9 cellular contexts compared by ENCODE assay signal in the genomic region with DNA sequence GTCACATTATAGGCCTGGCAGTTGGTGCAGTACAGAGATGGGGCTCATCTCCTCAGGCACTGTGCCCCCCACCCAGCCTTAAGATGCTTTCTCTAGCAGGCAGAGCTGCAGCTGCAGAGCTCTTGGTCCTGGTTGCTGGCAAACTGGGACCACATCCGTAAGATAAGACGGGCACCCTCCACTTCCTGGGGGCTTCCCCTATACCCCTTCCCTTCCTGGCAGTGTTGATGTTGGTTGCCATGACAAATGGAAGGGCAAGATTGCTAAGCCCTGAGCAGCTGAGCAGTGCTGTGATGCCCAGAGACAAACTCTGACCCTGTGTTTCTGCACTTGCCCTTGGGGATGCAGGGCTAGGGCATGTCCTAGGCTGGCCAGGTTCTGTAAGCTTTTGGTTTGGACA.
DNase-seq lines count a peak whose midpoint lies in the region; TF ChIP-seq lines count a peak whose summit lies in the region.
"Had no signal": no experiment of that assay in that cellular context is flagged by ENCODE, and none has a peak within 500 bp of the region (broad histone marks: within the 10 kb centered on the region; RNA-seq: fewer than 3 reads in every experiment).

No MANE protein-coding gene starts in this region.

- peaks cover 0 to 66% (median 5%) of the 10 kb centered on the region in 11 experiments; a peak in 10 of 22 replicates for H3K36me3 ChIP-seq in BLaER1 treated with 17β-estradiol and CSF1 and Interleukin-3, amounts not matched to agents 10 nM and 100 nM
- H3K36me3 ChIP-seq in OCI-LY3 (replicated peaks; ENCODE audit: low read depth, low read length): no peaks in the 10 kb centered on the region

- H3K9ac ChIP-seq in BLaER1 treated with 17β-estradiol and CSF1 and Interleukin-3, amounts not matched to agents 10 nM and 100 nM: peak overlapping the region; percentile 79 to 89 (median 85)
- H3K9ac ChIP-seq in OCI-LY3 (ENCODE audit: low read length): no peak overlapping the region

- H3K27me3 Mint-ChIP-seq in activated T-helper 1 cell treated with anti-CD3 and anti-CD28 coated beads, Interleukin-12 subunit alpha, Interleukin-12 subunit beta, Interleukin-2, Interleukin-4 antibody, amounts not matched to agents 30 ng/mL and 10 ng/mL and 1 ng/mL, durations not matched to agents 14 hours and 24 hours and 36 hours (ENCODE audit: insufficient read depth): no peaks in the 10 kb centered on the region
- H3K27me3 Mint-ChIP-seq in nephron (ENCODE audit: low read depth): peaks cover 13% of the 10 kb centered on the region

- H3K4me2 ChIP-seq in BLaER1 treated with 17β-estradiol and CSF1 and Interleukin-3, amounts not matched to agents 10 nM and 100 nM: peak overlapping the region; percentile 89 to 98 (median 95)
- peak overlapping the region; percentile 49 for H3K4me2 ChIP-seq in OCI-LY3 (ENCODE audit: low read length)

- H3K36me3 Mint-ChIP-seq in activated T-helper 1 cell treated with anti-CD3 and anti-CD28 coated beads, Interleukin-12 subunit alpha, Interleukin-12 subunit beta, Interleukin-2, Interleukin-4 antibody, amounts not matched to agents 30 ng/mL and 10 ng/mL and 1 ng/mL, durations not matched to agents 14 hours and 24 hours and 36 hours (ENCODE audit: low read depth): peaks cover 3% of the 10 kb centered on the region
- H3K36me3 Mint-ChIP-seq in nephron (ENCODE audit: low read depth): peaks cover 24% of the 10 kb centered on the region

- H3K4me1 ChIP-seq in BLaER1 treated with 17β-estradiol and CSF1 and Interleukin-3, amounts not matched to agents 10 nM and 100 nM: peaks cover 92 to 98% (median 96%) of the 10 kb centered on the region in 10 experiments
- peaks cover 72% of the 10 kb centered on the region for H3K4me1 ChIP-seq in OCI-LY3 (ENCODE audit: low read length)

- intact Hi-C loops in activated T-helper 1 cell treated with anti-CD3 and anti-CD28 coated beads, Interleukin-12 subunit alpha, Interleukin-12 subunit beta, Interleukin-2, Interleukin-4 antibody, amounts not matched to agents 30 ng/mL and 10 ng/mL and 1 ng/mL, durations not matched to agents 14 hours and 24 hours and 36 hours (cut with micrococcal nuclease): loop anchor here (1.0 to 10.0 kb wide), 5 partner anchors 79 to 591 kb away; partner anchors contain the start of genes EEPD1, HERPUD2 and SEPTIN7

- peak overlapping the region; percentile 74 for H3K4me3 Mint-ChIP-seq in activated T-helper 1 cell treated with anti-CD3 and anti-CD28 coated beads, Interleukin-12 subunit alpha, Interleukin-12 subunit beta, Interleukin-2, Interleukin-4 antibody, amounts not matched to agents 30 ng/mL and 10 ng/mL and 1 ng/mL, durations not matched to agents 14 hours and 24 hours and 36 hours
- H3K4me3 Mint-ChIP-seq in nephron: no peak overlapping the region

- no peaks in the 10 kb centered on the region for H3K9me3 Mint-ChIP-seq in activated T-helper 1 cell treated with anti-CD3 and anti-CD28 coated beads, Interleukin-12 subunit alpha, Interleukin-12 subunit beta, Interleukin-2, Interleukin-4 antibody, amounts not matched to agents 30 ng/mL and 10 ng/mL and 1 ng/mL, durations not matched to agents 14 hours and 24 hours and 36 hours
- no peaks in the 10 kb centered on the region for H3K9me3 Mint-ChIP-seq in nephron

- no peaks in the 10 kb centered on the region for H4K20me1 ChIP-seq in BLaER1 treated with 17β-estradiol and CSF1 and Interleukin-3, amounts not matched to agents 10 nM and 100 nM
- no peaks in the 10 kb centered on the region for H4K20me1 ChIP-seq in OCI-LY3 (ENCODE audit: insufficient read depth, low read length)

- no peaks in the 10 kb centered on the region for H3K79me2 ChIP-seq in OCI-LY3 (ENCODE audit: low read length)

- DNase-seq in activated T-helper 1 cell treated with anti-CD3 and anti-CD28 coated beads, Interleukin-12 subunit alpha, Interleukin-12 subunit beta, Interleukin-2, Interleukin-4 antibody, amounts not matched to agents 30 ng/mL and 10 ng/mL and 1 ng/mL, durations not matched to agents 14 hours and 24 hours and 36 hours (ENCODE audit: low spot score): peak; percentile 55
- DNase-seq in GM19238 (ENCODE audit: insufficient read length, low spot score) (no peak), NCI-H526 treated with DMSO at 0.1 percent for 48 hours (lab: John Stamatoyannopoulos, UW) (no peak), HPDE6-E6E7 (ENCODE audit: extremely low spot score) (no peak), AML-193 (lab: John Stamatoyannopoulos, UW) (no peak)
- DNase-seq: NCI-H2227 treated with DMSO at 0.1 percent for 48 hours had no signal

- peak overlapping the region; percentile 91 for H3K27ac Mint-ChIP-seq in activated T-helper 1 cell treated with anti-CD3 and anti-CD28 coated beads, Interleukin-12 subunit alpha, Interleukin-12 subunit beta, Interleukin-2, Interleukin-4 antibody, amounts not matched to agents 30 ng/mL and 10 ng/mL and 1 ng/mL, durations not matched to agents 14 hours and 24 hours and 36 hours
- peak overlapping the region in 2 of 3 experiments; percentile 14 to 45 for H3K27ac Mint-ChIP-seq in nephron

- H3K9me3 ChIP-seq in BLaER1 treated with 17β-estradiol and CSF1 and Interleukin-3, amounts not matched to agents 10 nM and 100 nM (replicated peaks in 1 of 11): no peaks in the 10 kb centered on the region
- no peaks in the 10 kb centered on the region for H3K9me3 ChIP-seq in OCI-LY3 (ENCODE audit: insufficient read depth, low read length)

- no peak for TF ChIP-seq CTCF in OCI-LY3 (IDR thresholded peaks at IDR 0.05; ENCODE audit: low read depth, low read length)
- no peak for TF ChIP-seq CTCF in nephron (IDR thresholded peaks at IDR 0.05; ENCODE audit: unreplicated experiment in 3 of 3)

- no peak overlapping the region for H2AFZ ChIP-seq in OCI-LY3 (ENCODE audit: low read depth, low read length)

- H3K27ac ChIP-seq in BLaER1 treated with 17β-estradiol and CSF1 and Interleukin-3, amounts not matched to agents 10 nM and 100 nM: peak overlapping the region; percentile 90 to 99 (median 95)
- H3K27ac ChIP-seq in OCI-LY3 (ENCODE audit: low read length): no peak overlapping the region

- H3K27me3 ChIP-seq in BLaER1 treated with 17β-estradiol and CSF1 and Interleukin-3, amounts not matched to agents 10 nM and 100 nM: no peaks in the 10 kb centered on the region
- H3K27me3 ChIP-seq in OCI-LY3 (ENCODE audit: low read depth, low read length): peaks cover 3% of the 10 kb centered on the region; the same call in 1 of the 2 replicates

- peaks cover 54% of the 10 kb centered on the region for H3K4me1 Mint-ChIP-seq in activated T-helper 1 cell treated with anti-CD3 and anti-CD28 coated beads, Interleukin-12 subunit alpha, Interleukin-12 subunit beta, Interleukin-2, Interleukin-4 antibody, amounts not matched to agents 30 ng/mL and 10 ng/mL and 1 ng/mL, durations not matched to agents 14 hours and 24 hours and 36 hours (ENCODE audit: low read depth)
- peaks cover 33% of the 10 kb centered on the region for H3K4me1 Mint-ChIP-seq in nephron

- H3K4me3 ChIP-seq in BLaER1 treated with 17β-estradiol and CSF1 and Interleukin-3, amounts not matched to agents 10 nM and 100 nM: peak overlapping the region in 7 of 10 experiments; percentile 6 to 36 (median 18); a peak in 10 of 20 replicates
- H3K4me3 ChIP-seq in OCI-LY3 (ENCODE audit: low read length): no peak overlapping the region
